8 cellular contexts compared by ENCODE assay signal in genomic region chr17:50151041-50151936, GRCh38. TPM values are rescaled to one million over a fixed set of nuclear protein-coding genes. Genes with fewer than 3 reads are reported as not detected.
A peak's percentile ranks its signal among the peaks of the same experiment; 100 is the strongest.
DNase-seq lines count a peak whose midpoint lies in the region; ATAC-seq, FAIRE-seq and TF ChIP-seq lines count a peak whose summit lies in the region.

No MANE protein-coding gene starts in this region.

- peak overlapping the region; percentile 94 for H3K4me2 ChIP-seq in keratinocyte (ENCODE audit: control insufficient read depth, extremely low read depth, insufficient read depth, low read depth, low read length)

- peak overlapping the region; percentile 70 to 91 (median 73) for H3K4me3 ChIP-seq in keratinocyte (ENCODE audit: control insufficient read depth in 2 of 3, extremely low read depth in 1 of 3, insufficient read depth in 2 of 3, low read depth in 1 of 3, low read length in 3 of 3)

- peaks cover 0 to 7% of the 10 kb centered on the region in 2 experiments for H3K36me3 ChIP-seq in keratinocyte (ENCODE audit: control insufficient read depth in 2 of 2, extremely low read depth in 1 of 2, insufficient read depth in 2 of 2, low read length in 2 of 2)

- H3K9me1 ChIP-seq in keratinocyte (ENCODE audit: control insufficient read depth, extremely low read depth, insufficient read depth, low read length), result no peaks in the 10 kb centered on the region

- H3K4me1 ChIP-seq in keratinocyte (ENCODE audit: control insufficient read depth, extremely low read depth, insufficient read depth, low read length), result peaks cover 57% of the 10 kb centered on the region

- peak; percentile 44 for FAIRE-seq in keratinocyte (lab: Jason Lieb, UNC)

- peak; percentile 66 for TF ChIP-seq POLR2A in GM15510 (IDR thresholded peaks at IDR 0.05; ENCODE audit: borderline replicate concordance, extremely low read depth, insufficient read length)

- dilution Hi-C loops in keratinocyte (cut with MboI; ENCODE audit: extremely low pct_ligation_motif_present, low sequenced_read_pairs), result no loop called here

- H3K9ac ChIP-seq in keratinocyte (ENCODE audit: control insufficient read depth, extremely low read depth, insufficient read depth, low read length), result peak overlapping the region; percentile 51

- H3K27me3 ChIP-seq in keratinocyte (ENCODE audit: control insufficient read depth, extremely low read depth, insufficient read depth, low read length), result no peaks in the 10 kb centered on the region

- peak overlapping the region; percentile 67 for H2AFZ ChIP-seq in keratinocyte (ENCODE audit: control insufficient read depth, low read length)

- peak; percentile 14 to 85 (median 45) for TF ChIP-seq CTCF in keratinocyte (optimal IDR thresholded peaks at IDR 0.05 in 1 of 3, IDR thresholded peaks at IDR 0.05 in 1 of 3, conservative IDR thresholded peaks at IDR 0.05 in 1 of 3; ENCODE audit: extremely low read depth in 1 of 3, insufficient read depth in 2 of 3, low read length in 3 of 3)

- peak overlapping the region; percentile 38 for H3K27ac ChIP-seq in keratinocyte (ENCODE audit: control insufficient read depth, insufficient read depth, low read length)

- DNase-seq in NCI-H2196 (lab: John Stamatoyannopoulos, UW; ENCODE audit: unreplicated experiment) (peak; percentile 89), keratinocyte (ENCODE audit: low read depth, low spot score) (no peak)
- DNase-seq in activated CD4-positive, CD25-positive, alpha-beta regulatory T cell treated with anti-CD3 and anti-CD28 coated beads, Interleukin-2, amount 50 U/mL, for 16 hours (ENCODE audit: low read depth, low spot score), result peak; percentile 73
- peak; percentile 82 for DNase-seq in central memory CD4-positive, alpha-beta T cell
- DNase-seq in stimulated activated CD4-positive, alpha-beta T cell treated with anti-CD3 and anti-CD28 coated beads, Interleukin-12 subunit alpha, Interleukin-12 subunit beta, amount 100 ng/mL, for 24 hours (ENCODE audit: low read depth in 2 of 2), result peak; percentile 70 to 87

- H3K79me2 ChIP-seq in keratinocyte (ENCODE audit: control insufficient read depth, insufficient read depth, low read length), result peaks cover 36% of the 10 kb centered on the region

- ATAC-seq in HG03039 (IDR thresholded peaks at IDR 0.05; ENCODE audit: unreplicated experiment) (peak; percentile 35), HG03571 (IDR thresholded peaks at IDR 0.05; ENCODE audit: unreplicated experiment) (no peak)

- H4K20me1 ChIP-seq in keratinocyte (ENCODE audit: control insufficient read depth, extremely low read depth, insufficient read depth, low read length), result peaks cover 23% of the 10 kb centered on the region

- no peaks in the 10 kb centered on the region for H3K9me3 ChIP-seq in keratinocyte (ENCODE audit: control insufficient read depth, low read depth, low read length)

RNA-seq across cellular contexts. Expression of gene PPP1R9B, which starts 0.8 kb away (rescaled TPM):
- 15.2 to 18.2 TPM (median 16.1 TPM) in 3 replicates for polyA plus RNA-seq in keratinocyte
- 22.8 TPM for polyA plus RNA-seq in keratinocyte (2011; ENCODE audit: low read depth)
- 8.3 and 13.7 TPM in 2 replicates for polyA plus RNA-seq in keratinocyte (2011; cell fraction: cytosol; rRNA removed)
- 28.4 and 30.6 TPM in 2 replicates for polyA plus RNA-seq in keratinocyte (2011; cell fraction: nucleus; rRNA removed)
- 14.4 and 28.8 TPM in 2 replicates for polyA plus RNA-seq in keratinocyte (2012; ENCODE audit: low replicate concordance)
- 16.8 to 19.3 TPM (median 18.8 TPM) in 3 replicates for polyA minus RNA-seq in keratinocyte
- 31.7 TPM for polyA minus RNA-seq in keratinocyte (2011; cell fraction: cytosol; rRNA and poly(A)+ RNA removed)
- 12.8 and 15.4 TPM in 2 replicates for polyA minus RNA-seq in keratinocyte (2011; cell fraction: nucleus; rRNA and poly(A)+ RNA removed)

RNA-seq across cellular contexts. Expression of gene SGCA, which starts 14.5 kb away (rescaled TPM):
- not detected in 3 replicates for polyA plus RNA-seq in keratinocyte
- not detected for polyA plus RNA-seq in keratinocyte (2011; ENCODE audit: low read depth)
- not detected in 2 replicates for polyA plus RNA-seq in keratinocyte (2011; cell fraction: cytosol; rRNA removed)
- polyA plus RNA-seq in keratinocyte (2011; cell fraction: nucleus; rRNA removed), result not detected in 2 replicates
- polyA plus RNA-seq in keratinocyte (2012; ENCODE audit: low replicate concordance), result not detected in 2 replicates
- polyA minus RNA-seq in keratinocyte, result not detected in 3 replicates
- polyA minus RNA-seq in keratinocyte (2011; cell fraction: cytosol; rRNA and poly(A)+ RNA removed), result not detected
- polyA minus RNA-seq in keratinocyte (2011; cell fraction: nucleus; rRNA and poly(A)+ RNA removed), result not detected in 2 replicates

RNA-seq across cellular contexts. Expression of gene SAMD14, which starts 21.3 kb away (rescaled TPM):
- 0.02 to 0.06 TPM in 2 of 3 replicates, not detected in the other for polyA plus RNA-seq in keratinocyte
- not detected for polyA plus RNA-seq in keratinocyte (2011; ENCODE audit: low read depth)
- 0.06 TPM in 1 of 2 replicates, not detected in the other for polyA plus RNA-seq in keratinocyte (2011; cell fraction: cytosol; rRNA removed)
- polyA plus RNA-seq in keratinocyte (2011; cell fraction: nucleus; rRNA removed), result 0.10 and 0.24 TPM in 2 replicates
- polyA plus RNA-seq in keratinocyte (2012; ENCODE audit: low replicate concordance), result 0.08 and 0.16 TPM in 2 replicates
- polyA minus RNA-seq in keratinocyte, result not detected in 3 replicates
- polyA minus RNA-seq in keratinocyte (2011; cell fraction: cytosol; rRNA and poly(A)+ RNA removed), result not detected
- polyA minus RNA-seq in keratinocyte (2011; cell fraction: nucleus; rRNA and poly(A)+ RNA removed), result not detected in 2 replicates

RNA-seq across cellular contexts. Expression of gene COL1A1, which starts 50.1 kb away (rescaled TPM):
- polyA plus RNA-seq in keratinocyte, result 0.55 to 2.3 TPM (median 1.4 TPM) in 3 replicates
- polyA plus RNA-seq in keratinocyte (2011; ENCODE audit: low read depth), result 8.2 TPM
- polyA plus RNA-seq in keratinocyte (2011; cell fraction: cytosol; rRNA removed), result 0.72 and 2.0 TPM in 2 replicates
- 13.9 and 21.5 TPM in 2 replicates for polyA plus RNA-seq in keratinocyte (2011; cell fraction: nucleus; rRNA removed)
- polyA plus RNA-seq in keratinocyte (2012; ENCODE audit: low replicate concordance), result 3.5 and 14.3 TPM in 2 replicates
- 2.0 to 28.2 TPM (median 4.1 TPM) in 3 replicates for polyA minus RNA-seq in keratinocyte
- polyA minus RNA-seq in keratinocyte (2011; cell fraction: cytosol; rRNA and poly(A)+ RNA removed), result 6.5 TPM
- polyA minus RNA-seq in keratinocyte (2011; cell fraction: nucleus; rRNA and poly(A)+ RNA removed), result 9.9 and 10.6 TPM in 2 replicates

RNA-seq across cellular contexts. Expression of gene PDK2, which starts 56.1 kb away (rescaled TPM):
- 7.5 to 24.1 TPM (median 8.6 TPM) in 3 replicates for polyA plus RNA-seq in keratinocyte
- polyA plus RNA-seq in keratinocyte (2011; ENCODE audit: low read depth), result 2.1 TPM
- 19.2 and 30.7 TPM in 2 replicates for polyA plus RNA-seq in keratinocyte (2011; cell fraction: cytosol; rRNA removed)
- 21.7 and 30.4 TPM in 2 replicates for polyA plus RNA-seq in keratinocyte (2011; cell fraction: nucleus; rRNA removed)
- polyA plus RNA-seq in keratinocyte (2012; ENCODE audit: low replicate concordance), result 5.9 and 11.2 TPM in 2 replicates
- polyA minus RNA-seq in keratinocyte, result 21.8 to 28.3 TPM (median 21.9 TPM) in 3 replicates
- polyA minus RNA-seq in keratinocyte (2011; cell fraction: cytosol; rRNA and poly(A)+ RNA removed), result 18.8 TPM
- polyA minus RNA-seq in keratinocyte (2011; cell fraction: nucleus; rRNA and poly(A)+ RNA removed), result 11.7 and 14.0 TPM in 2 replicates
